Comparison of ENCODE assay signal across 9 cellular contexts in genomic region chr11:2888266-2888968, GRCh38. TPM values are rescaled to one million over a fixed set of nuclear protein-coding genes. Genes with fewer than 3 reads are reported as not detected.
DNase-seq lines count a peak whose midpoint lies in the region; ATAC-seq and TF ChIP-seq lines count a peak whose summit lies in the region.
"Had no signal": no experiment of that assay in that cellular context is flagged by ENCODE, and none has a peak within 500 bp of the region (broad histone marks: within the 10 kb centered on the region; RNA-seq: fewer than 3 reads in every experiment).

No MANE protein-coding gene starts in this region.

- H3K36me3 Mint-ChIP-seq in naive thymus-derived CD4-positive, alpha-beta T cell, result no peaks in the 10 kb centered on the region
- H3K36me3 Mint-ChIP-seq: activated naive CD8-positive, alpha-beta T cell had no signal

- CTCF ChIA-PET in naive thymus-derived CD4-positive, alpha-beta T cell (lab: Charles Lee), result interaction anchor here (0.7 to 9.4 kb wide), 14 partner anchors 10 to 443 kb away, joined by 3 to 197 read pairs (median 4); a partner anchor contains a TSS

- no peak overlapping the region for H3K4me3 ChIP-seq in naive thymus-derived CD4-positive, alpha-beta T cell (ENCODE audit: low read length)

- no peak for TF ChIP-seq EP300 in Ishikawa (IDR thresholded peaks at IDR 0.05; ENCODE audit: borderline replicate concordance)

- H3K27ac ChIP-seq in naive thymus-derived CD4-positive, alpha-beta T cell (ENCODE audit: low read depth, low read length), result no peak overlapping the region

- H3K4me1 ChIP-seq in naive thymus-derived CD4-positive, alpha-beta T cell (ENCODE audit: control insufficient read depth in 2 of 2, insufficient read depth in 2 of 2, low read length in 2 of 2), result peaks cover 14 to 28% of the 10 kb centered on the region in 2 donors

- H3K27ac Mint-ChIP-seq in naive thymus-derived CD4-positive, alpha-beta T cell, result peak overlapping the region in 7 of 9 donors; percentile 41 to 78 (median 64)
- H3K27ac Mint-ChIP-seq: activated naive CD8-positive, alpha-beta T cell had no signal

- no peaks in the 10 kb centered on the region for H3K9me3 Mint-ChIP-seq in naive thymus-derived CD4-positive, alpha-beta T cell

- peak; percentile 58 for DNase-seq in DMS153 (lab: John Stamatoyannopoulos, UW)
- peak; percentile 15 for DNase-seq in OCI-M2 (lab: John Stamatoyannopoulos, UW; ENCODE audit: unreplicated experiment)
- DNase-seq in activated T-cell treated with anti-CD3 and anti-CD28 coated beads for 4 hours, result peak; percentile 78
- peak; percentile 78 to 89 for DNase-seq in erythroblast (lab: John Stamatoyannopoulos, UW)
- peak; percentile 67 to 89 (median 80) for DNase-seq in naive thymus-derived CD4-positive, alpha-beta T cell
- peak; percentile 66 to 76 for DNase-seq in stimulated activated CD8-positive, alpha-beta memory T cell treated with anti-CD3 and anti-CD28 coated beads, Interleukin-7, amount 100 ng/mL, for 4 hours (ENCODE audit: low read depth in 2 of 2)

- peaks cover 0 to 23% (median 0%) of the 10 kb centered on the region in 5 donors for H3K27me3 Mint-ChIP-seq in naive thymus-derived CD4-positive, alpha-beta T cell
- H3K27me3 Mint-ChIP-seq: activated naive CD8-positive, alpha-beta T cell had no signal

- TF ChIP-seq RAD21 in Ishikawa (IDR thresholded peaks at IDR 0.05; ENCODE audit: low read depth), result peak; percentile 99

- no peaks in the 10 kb centered on the region for H3K27me3 ChIP-seq in naive thymus-derived CD4-positive, alpha-beta T cell (ENCODE audit: control insufficient read depth in 2 of 2, insufficient read depth in 2 of 2, low read length in 2 of 2)

- H3K36me3 ChIP-seq in naive thymus-derived CD4-positive, alpha-beta T cell (ENCODE audit: control insufficient read depth in 2 of 3, insufficient read depth in 3 of 3, low read length in 3 of 3), result peaks cover 0 to 5% (median 0%) of the 10 kb centered on the region in 3 experiments

- peak; percentile 39 for ATAC-seq in naive thymus-derived CD4-positive, alpha-beta T cell
- ATAC-seq in HG02642 (IDR thresholded peaks at IDR 0.05; ENCODE audit: poor library complexity, unreplicated experiment), result no peak

- no peaks in the 10 kb centered on the region for H3K9me3 ChIP-seq in naive thymus-derived CD4-positive, alpha-beta T cell (ENCODE audit: control insufficient read depth in 2 of 3, low read length in 3 of 3)

- POLR2A ChIA-PET in naive thymus-derived CD4-positive, alpha-beta T cell (lab: Charles Lee), result interaction anchor here (2.1 to 3.9 kb wide), 2 partner anchors 14 to 356 kb away, joined by 9 to 19 read pairs; a partner anchor contains a TSS

- TF ChIP-seq POLR2A in erythroblast (IDR thresholded peaks at IDR 0.05; ENCODE audit: low read length), result no peak

- peak overlapping the region in 5 of 10 donors; percentile 16 to 58 (median 29) for H3K4me3 Mint-ChIP-seq in naive thymus-derived CD4-positive, alpha-beta T cell
- H3K4me3 Mint-ChIP-seq: activated naive CD8-positive, alpha-beta T cell had no signal

- intact Hi-C loops in naive thymus-derived CD4-positive, alpha-beta T cell (cut with micrococcal nuclease), result loop anchor here (1.0 to 10.0 kb wide), 11 partner anchors 42 to 586 kb away; partner anchors contain the start of genes C11orf21 (in 1 of the 2), CD81 (in 1 of the 2), KCNQ1 (in 1 of the 2) and NAP1L4 (in 1 of the 2)

- peaks cover 6 to 47% (median 33%) of the 10 kb centered on the region in 7 donors for H3K4me1 Mint-ChIP-seq in naive thymus-derived CD4-positive, alpha-beta T cell

TF ChIP-seq in Ishikawa, 13 proteins besides CTCF, POLR2A, EP300 and RAD21:
- TF ChIP-seq CREB1 (IDR thresholded peaks at IDR 0.05; ENCODE audit: low read depth) (no peak), TEAD4 (IDR thresholded peaks at IDR 0.05) (peak; percentile 31; the same call in 1 of the 2 replicates)
- TF ChIP-seq, protein P1, sequence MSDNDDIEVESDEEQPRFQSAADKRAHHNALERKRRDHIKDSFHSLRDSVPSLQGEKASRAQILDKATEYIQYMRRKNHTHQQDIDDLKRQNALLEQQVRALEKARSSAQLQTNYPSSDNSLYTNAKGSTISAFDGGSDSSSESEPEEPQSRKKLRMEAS (IDR thresholded peaks at IDR 0.05), result 0 out of 2 replicates have a peak, but pooled peaks have one; percentile 16

RNA-seq across cellular contexts. Expression of gene CDKN1C, which starts 2.8 kb away (rescaled TPM):
- total RNA-seq in naive thymus-derived CD4-positive, alpha-beta T cell, result 10 to 100 TPM in 1 of 5 experiments, 1 to 10 TPM in 3, under 1 TPM in 1; 0.53 to 36.0 (median 6.0) TPM
- under 1 TPM; 0.35 to 0.94 TPM for polyA plus RNA-seq in naive thymus-derived CD4-positive, alpha-beta T cell

RNA-seq across cellular contexts. Expression of gene PHLDA2, which starts 40.8 kb away (rescaled TPM):
- total RNA-seq in naive thymus-derived CD4-positive, alpha-beta T cell, result 1 to 10 TPM in 3 of 5 experiments, not detected in 2; 2.5 to 7.9 (median 4.5) TPM
- polyA plus RNA-seq in naive thymus-derived CD4-positive, alpha-beta T cell, result not detected

Comparison
In these comparisons a context has a peak if more than half of its experiments do, and no peak if none do; other contexts are left out.
1. DNase-seq: peak in every context shown above with its lines; median percentile 84 in erythroblast; 80 in naive thymus-derived CD4-positive, alpha-beta T cell; 78 in activated T-cell treated with anti-CD3 and anti-CD28 coated beads for 4 hours; 71 in stimulated activated CD8-positive, alpha-beta memory T cell treated with anti-CD3 and anti-CD28 coated beads, Interleukin-7, amount 100 ng/mL, for 4 hours; 58 in DMS153; 15 in OCI-M2.